In genomic region chrX:107729558-107730297, GRCh38 we compare ENCODE assay signal across 9 cellular contexts. TPM values are rescaled to one million over a fixed set of nuclear protein-coding genes. Genes with fewer than 3 reads are reported as not detected.
DNase-seq lines count a peak whose midpoint lies in the region; ATAC-seq, FAIRE-seq and TF ChIP-seq lines count a peak whose summit lies in the region.
"Had no signal": no experiment of that assay in that cellular context is flagged by ENCODE, and none has a peak within 500 bp of the region (broad histone marks: within the 10 kb centered on the region; RNA-seq: fewer than 3 reads in every experiment).

No MANE protein-coding gene starts in this region.

- no peak for TF ChIP-seq CTCF in activated B cell treated with CpG ODN at 0.5 μM for 24 hours (IDR thresholded peaks at IDR 0.05)
- no peak for TF ChIP-seq CTCF in nephron (IDR thresholded peaks at IDR 0.05; ENCODE audit: unreplicated experiment in 3 of 3)

- ATAC-seq in GM18867 (IDR thresholded peaks at IDR 0.05; ENCODE audit: unreplicated experiment) = peak; percentile 79
- peak; percentile 57 for ATAC-seq in activated B cell treated with CpG ODN at 0.5 μM for 24 hours (ENCODE audit: low read depth)

- H3K4me3 Mint-ChIP-seq in activated B cell treated with CpG ODN at 0.5 μM for 24 hours = no peak overlapping the region
- no peak overlapping the region for H3K4me3 Mint-ChIP-seq in nephron

- no peaks in the 10 kb centered on the region for H3K27me3 Mint-ChIP-seq in activated B cell treated with CpG ODN at 0.5 μM for 24 hours
- no peaks in the 10 kb centered on the region for H3K27me3 Mint-ChIP-seq in nephron (ENCODE audit: low read depth)

- H3K36me3 Mint-ChIP-seq in activated B cell treated with CpG ODN at 0.5 μM for 24 hours (ENCODE audit: low read depth) = no peaks in the 10 kb centered on the region
- H3K36me3 Mint-ChIP-seq in nephron (ENCODE audit: low read depth) = no peaks in the 10 kb centered on the region

- H3K9me3 Mint-ChIP-seq in activated B cell treated with CpG ODN at 0.5 μM for 24 hours = no peaks in the 10 kb centered on the region
- no peaks in the 10 kb centered on the region for H3K9me3 Mint-ChIP-seq in nephron

- POLR2A ChIA-PET in HEK293T (lab: Yijun Ruan, JAX) (interaction anchor here (0.9 to 22.2 kb wide), 12 partner anchors 7 to 72 kb away, joined by 3 to 536 read pairs (median 5); partner anchors contain the start of genes NCBP2L and TSC22D3), activated B cell treated with CpG ODN at 0.5 μM for 24 hours (lab: Charles Lee) (interaction anchor here (1.0 to 1.8 kb wide), 5 partner anchors 12 to 56 kb away, joined by 3 to 5 read pairs (median 4); no protein-coding TSS in a partner anchor)

- no peak for TF ChIP-seq POLR2A in H54 (IDR thresholded peaks at IDR 0.05; ENCODE audit: low read depth, low read length)

- no peak for DNase-seq in HEK293T (ENCODE audit: extremely low spot score)
- DNase-seq in activated B cell treated with CpG ODN at 0.5 μM for 24 hours = no peak
- DNase-seq in H54 (ENCODE audit: insufficient read length, low spot score) = no peak
- no peak for DNase-seq in hippocampal formation (lab: John Stamatoyannopoulos, UW)
- DNase-seq in retina = no peak
- no peak for DNase-seq in LoVo (ENCODE audit: low spot score)

- intact Hi-C loops in activated B cell treated with CpG ODN at 0.5 μM for 24 hours (cut with micrococcal nuclease) = no loop called here

- FAIRE-seq in H54 (lab: Jason Lieb, UNC) = no peak
- FAIRE-seq: TTC549 had no signal

- CTCF ChIA-PET in HEK293T (lab: Yijun Ruan, JAX) (interaction anchor here (0.8 to 2.7 kb wide), 14 partner anchors 9 to 75 kb away, joined by 3 to 13 read pairs (median 4); partner anchors contain the start of genes NCBP2L and TSC22D3), activated B cell treated with CpG ODN at 0.5 μM for 24 hours (lab: Charles Lee) (interaction anchor here (0.8 to 1.7 kb wide), 3 partner anchors 10 to 57 kb away, joined by 3 to 4 read pairs (median 4); partner anchors contain the start of gene TSC22D3)

- H3K4me1 Mint-ChIP-seq in activated B cell treated with CpG ODN at 0.5 μM for 24 hours = peaks cover 6% of the 10 kb centered on the region
- peaks cover 80% of the 10 kb centered on the region for H3K4me1 Mint-ChIP-seq in nephron

- no peak overlapping the region for H3K27ac Mint-ChIP-seq in activated B cell treated with CpG ODN at 0.5 μM for 24 hours
- peak overlapping the region; percentile 89 to 91 (median 90) for H3K27ac Mint-ChIP-seq in nephron

TF ChIP-seq in HEK293T, 16 proteins besides CTCF, POLR2A, EP300 and RAD21:
- no peak for TF ChIP-seq HDGF (IDR thresholded peaks at IDR 0.05; ENCODE audit: borderline replicate concordance)
- no peak for TF ChIP-seq SUZ12 (IDR thresholded peaks at IDR 0.05)
- TF ChIP-seq FOXA1 (IDR thresholded peaks at IDR 0.05) = no peak
- no peak for TF ChIP-seq SP1 (IDR thresholded peaks at IDR 0.05)
- TF ChIP-seq BHLHE40 (IDR thresholded peaks at IDR 0.05; ENCODE audit: borderline replicate concordance) = no peak
- no peak for TF ChIP-seq FOXK2 (IDR thresholded peaks at IDR 0.05)
- TF ChIP-seq LEF1 (IDR thresholded peaks at IDR 0.05; ENCODE audit: borderline replicate concordance) = 0 out of 2 replicates have a peak, but pooled peaks have one; percentile 36
- no peak for TF ChIP-seq TARDBP (IDR thresholded peaks at IDR 0.05)
- peak; percentile 57 for TF ChIP-seq PKNOX1 (IDR thresholded peaks at IDR 0.05)
- TF ChIP-seq CTBP1 (IDR thresholded peaks at IDR 0.05; ENCODE audit: borderline replicate concordance) = peak; percentile 92
- no peak for TF ChIP-seq NFRKB (IDR thresholded peaks at IDR 0.05)
- TF ChIP-seq L3MBTL2 (conservative IDR thresholded peaks at IDR 0.05) = no peak
- peak; percentile 49; the same call in 1 of the 2 replicates for TF ChIP-seq FOXM1 (IDR thresholded peaks at IDR 0.05; ENCODE audit: borderline replicate concordance)

RNA-seq across cellular contexts. Expression of gene TSC22D3, which starts 45.9 kb away (rescaled TPM):
- total RNA-seq in activated B cell treated with CpG ODN at 0.5 μM for 24 hours = 80.6 and 80.8 TPM in 2 replicates

RNA-seq across cellular contexts. Expression of gene NCBP2L, which starts 47.8 kb away (rescaled TPM):
- total RNA-seq in activated B cell treated with CpG ODN at 0.5 μM for 24 hours = not detected in 2 replicates
